ENCODE assay signal across 16 cellular contexts in genomic region chr2:100140582-100140981, GRCh38. TPM values are rescaled to one million over a fixed set of nuclear protein-coding genes. Genes with fewer than 3 reads are reported as not detected.
A peak's percentile ranks its signal among the peaks of the same experiment; 100 is the strongest.
DNase-seq lines count a peak whose midpoint lies in the region; ATAC-seq and TF ChIP-seq lines count a peak whose summit lies in the region.
"Had no signal": no experiment of that assay in that cellular context is flagged by ENCODE, and none has a peak within 500 bp of the region (broad histone marks: within the 10 kb centered on the region; RNA-seq: fewer than 3 reads in every experiment).

No MANE protein-coding gene starts in this region.

- TF ChIP-seq POLR2A in NB4 (IDR thresholded peaks at IDR 0.05; ENCODE audit: extremely low read depth, insufficient read length), result no peak

- H3K4me3 ChIP-seq in NB4 (ENCODE audit: low read depth, low read length), result no peak overlapping the region
- H3K4me3 ChIP-seq: A549, breast epithelium had no signal

- DNase-seq in activated CD4-positive, alpha-beta T cell treated with anti-CD3 and anti-CD28 coated beads, Interleukin-2, amount 10 ng/mL, durations not matched to agents 7 days and 5 days, result no peak
- no peak for DNase-seq in activated CD4-positive, alpha-beta T cell treated with anti-CD3 and anti-CD28 coated beads, Interleukin-2, amount 50 U/mL, for 48 hours
- DNase-seq in NB4 (ENCODE audit: low read depth) (peak; percentile 41), nephron progenitor cell (no peak)
- DNase-seq in stimulated activated CD4-positive, alpha-beta T cell treated with anti-CD3 and anti-CD28 coated beads, Interleukin-12 subunit alpha, Interleukin-12 subunit beta, amount 100 ng/mL, for 4 hours, result no peak
- DNase-seq: activated gamma-delta T cell treated with Interleukin-2 at 50 U/mL for 16 hours, foreskin fibroblast, H9, NCI-H2171, occipital lobe, T1000 had no signal

- H3K36me3 Mint-ChIP-seq in activated CD4-positive, alpha-beta T cell treated with anti-CD3 and anti-CD28 coated beads, Interleukin-2, amount 10 ng/mL, durations not matched to agents 7 days and 5 days (ENCODE audit: low read depth), result peaks cover 9% of the 10 kb centered on the region
- no peaks in the 10 kb centered on the region for H3K36me3 Mint-ChIP-seq in activated naive CD8-positive, alpha-beta T cell
- H3K36me3 Mint-ChIP-seq in stimulated activated memory B cell treated with anti-CD40 and anti-IgM and Interleukin-4, amounts not matched to agents 10 μg/mL and 1 μg/mL and 100 μg/mL, for 72 hours, result peaks cover 9% of the 10 kb centered on the region
- H3K36me3 Mint-ChIP-seq in nephron progenitor cell (ENCODE audit: low read depth), result no peaks in the 10 kb centered on the region

- H3K4me3 Mint-ChIP-seq in activated CD4-positive, alpha-beta T cell treated with anti-CD3 and anti-CD28 coated beads, Interleukin-2, amount 10 ng/mL, durations not matched to agents 7 days and 5 days, result peak overlapping the region; percentile 27
- H3K4me3 Mint-ChIP-seq in activated naive CD8-positive, alpha-beta T cell, result peak overlapping the region; percentile 1
- H3K4me3 Mint-ChIP-seq in stimulated activated memory B cell treated with anti-CD40 and anti-IgM and Interleukin-4, amounts not matched to agents 10 μg/mL and 1 μg/mL and 100 μg/mL, for 72 hours, result peak overlapping the region; percentile 92
- no peak overlapping the region for H3K4me3 Mint-ChIP-seq in nephron progenitor cell
- H3K4me3 Mint-ChIP-seq: H9 had no signal

- TF ChIP-seq CTCF in NB4 (IDR thresholded peaks at IDR 0.05; ENCODE audit: low read depth, low read length) (no peak), nephron progenitor cell (IDR thresholded peaks at IDR 0.05) (no peak)

- peak overlapping the region; percentile 7 for H3K27ac Mint-ChIP-seq in activated CD4-positive, alpha-beta T cell treated with anti-CD3 and anti-CD28 coated beads, Interleukin-2, amount 10 ng/mL, durations not matched to agents 7 days and 5 days
- no peak overlapping the region for H3K27ac Mint-ChIP-seq in activated naive CD8-positive, alpha-beta T cell
- H3K27ac Mint-ChIP-seq in stimulated activated memory B cell treated with anti-CD40 and anti-IgM and Interleukin-4, amounts not matched to agents 10 μg/mL and 1 μg/mL and 100 μg/mL, for 72 hours, result peak overlapping the region; percentile 94
- H3K27ac Mint-ChIP-seq in nephron progenitor cell, result no peak overlapping the region
- H3K27ac Mint-ChIP-seq: H9 had no signal

- POLR2A ChIA-PET in activated CD4-positive, alpha-beta T cell treated with anti-CD3 and anti-CD28 coated beads, Interleukin-2, amount 10 ng/mL, durations not matched to agents 7 days and 5 days (lab: Charles Lee), result no interaction called here

- peak; percentile 67 for ATAC-seq in stimulated activated memory B cell treated with anti-CD40 and anti-IgM and Interleukin-4, amounts not matched to agents 10 μg/mL and 1 μg/mL and 100 μg/mL, for 72 hours
- ATAC-seq in GM18868 (IDR thresholded peaks at IDR 0.05; ENCODE audit: unreplicated experiment), result no peak
- ATAC-seq: A549 had no signal

- H3K4me1 Mint-ChIP-seq in activated CD4-positive, alpha-beta T cell treated with anti-CD3 and anti-CD28 coated beads, Interleukin-2, amount 10 ng/mL, durations not matched to agents 7 days and 5 days, result peaks cover 73% of the 10 kb centered on the region
- peaks cover 59% of the 10 kb centered on the region for H3K4me1 Mint-ChIP-seq in activated naive CD8-positive, alpha-beta T cell (ENCODE audit: low read depth)
- H3K4me1 Mint-ChIP-seq in stimulated activated memory B cell treated with anti-CD40 and anti-IgM and Interleukin-4, amounts not matched to agents 10 μg/mL and 1 μg/mL and 100 μg/mL, for 72 hours, result peaks cover 59% of the 10 kb centered on the region
- peaks cover 17% of the 10 kb centered on the region for H3K4me1 Mint-ChIP-seq in nephron progenitor cell
- H3K4me1 Mint-ChIP-seq: H9 had no signal

- peaks cover 13% of the 10 kb centered on the region for H3K27me3 Mint-ChIP-seq in activated CD4-positive, alpha-beta T cell treated with anti-CD3 and anti-CD28 coated beads, Interleukin-2, amount 10 ng/mL, durations not matched to agents 7 days and 5 days
- H3K27me3 Mint-ChIP-seq in activated naive CD8-positive, alpha-beta T cell, result no peaks in the 10 kb centered on the region
- no peaks in the 10 kb centered on the region for H3K27me3 Mint-ChIP-seq in stimulated activated memory B cell treated with anti-CD40 and anti-IgM and Interleukin-4, amounts not matched to agents 10 μg/mL and 1 μg/mL and 100 μg/mL, for 72 hours
- peaks cover 29% of the 10 kb centered on the region for H3K27me3 Mint-ChIP-seq in nephron progenitor cell (ENCODE audit: low read depth, poor library complexity)

- CTCF ChIA-PET in activated CD4-positive, alpha-beta T cell treated with anti-CD3 and anti-CD28 coated beads, Interleukin-2, amount 10 ng/mL, durations not matched to agents 7 days and 5 days (lab: Charles Lee), result interaction anchor here (1.4 kb wide), 1 partner anchor 35 kb away, joined by 4 read pairs; no protein-coding TSS in a partner anchor

- peaks cover 9% of the 10 kb centered on the region for H3K9me3 Mint-ChIP-seq in activated CD4-positive, alpha-beta T cell treated with anti-CD3 and anti-CD28 coated beads, Interleukin-2, amount 10 ng/mL, durations not matched to agents 7 days and 5 days
- no peaks in the 10 kb centered on the region for H3K9me3 Mint-ChIP-seq in activated naive CD8-positive, alpha-beta T cell (ENCODE audit: low read depth)
- peaks cover 14% of the 10 kb centered on the region for H3K9me3 Mint-ChIP-seq in stimulated activated memory B cell treated with anti-CD40 and anti-IgM and Interleukin-4, amounts not matched to agents 10 μg/mL and 1 μg/mL and 100 μg/mL, for 72 hours
- peaks cover 7% of the 10 kb centered on the region for H3K9me3 Mint-ChIP-seq in nephron progenitor cell

RNA-seq across cellular contexts. Expression of gene AFF3, which starts 1.8 kb away (rescaled TPM):
- total RNA-seq in activated CD4-positive, alpha-beta T cell treated with anti-CD3 and anti-CD28 coated beads, Interleukin-2, amount 10 ng/mL, durations not matched to agents 7 days and 5 days, result 10 to 100 TPM in 1 of 2 experiments, 1 to 10 TPM in 1; 7.4 to 13.0 TPM

Comparison
In these comparisons a context has a peak if more than half of its experiments do, and no peak if none do; other contexts are left out.
1. H3K27ac Mint-ChIP-seq: peak in activated CD4-positive, alpha-beta T cell treated with anti-CD3 and anti-CD28 coated beads, Interleukin-2, amount 10 ng/mL, durations not matched to agents 7 days and 5 days (single experiment) and stimulated activated memory B cell treated with anti-CD40 and anti-IgM and Interleukin-4, amounts not matched to agents 10 μg/mL and 1 μg/mL and 100 μg/mL, for 72 hours (single experiment); none in activated naive CD8-positive, alpha-beta T cell (single experiment) and nephron progenitor cell (single experiment).